Comparison of ENCODE assay signal across 12 cellular contexts in genomic region chr5:33794550-33795300, GRCh38.
DNase-seq lines count a peak whose midpoint lies in the region; ATAC-seq and TF ChIP-seq lines count a peak whose summit lies in the region.
"Had no signal": no experiment of that assay in that cellular context is flagged by ENCODE, and none has a peak within 500 bp of the region (broad histone marks: within the 10 kb centered on the region; RNA-seq: fewer than 3 reads in every experiment).

No MANE protein-coding gene starts in this region.

- CTCF ChIA-PET in IMR-90 (lab: Yijun Ruan, JAX), result interaction anchor here (1.5 kb wide), 1 partner anchor 26 kb away, joined by 3 read pairs; no protein-coding TSS in a partner anchor
- CTCF ChIA-PET in A673 (lab: Charles Lee), result no interaction called here

- peaks cover 7% of the 10 kb centered on the region for H3K9me1 ChIP-seq in IMR-90 (ENCODE audit: insufficient read depth, low read length)

- H3K14ac ChIP-seq in IMR-90 (replicated peaks; ENCODE audit: low read depth, low read length), result peak overlapping the region; percentile 55
- H3K14ac ChIP-seq in neuronal stem cell (ENCODE audit: low read length), result no peak overlapping the region

- H3K4ac ChIP-seq in IMR-90 (ENCODE audit: low read depth, low read length), result peak overlapping the region; percentile 67
- no peak overlapping the region for H3K4ac ChIP-seq in neuronal stem cell (ENCODE audit: low read length)

- peaks cover 16% of the 10 kb centered on the region for H3K4me1 Mint-ChIP-seq in chondrocyte (ENCODE audit: low read depth)
- H3K4me1 Mint-ChIP-seq: activated naive CD8-positive, alpha-beta T cell treated with anti-CD3 and anti-CD28 coated beads, Interleukin-2, amount 10 ng/mL, durations not matched to agents 7 days and 5 days had no signal

- H3K9me3 ChIP-seq in IMR-90 (ENCODE audit: control insufficient read depth, insufficient read depth, low read length) (no peaks in the 10 kb centered on the region), neuronal stem cell (replicated peaks in 1 of 2; ENCODE audit: control insufficient read depth in 2 of 2, insufficient read depth in 1 of 2, low read depth in 1 of 2, low read length in 2 of 2) (peaks cover 0 to 10% of the 10 kb centered on the region in 2 donors), colonic mucosa (no peaks in the 10 kb centered on the region), A673 (ENCODE audit: low read depth, low read length, poor library complexity, severe bottlenecking) (no peaks in the 10 kb centered on the region)
- H3K9me3 ChIP-seq: BLaER1, stomach had no signal

- H3K36me3 Mint-ChIP-seq in chondrocyte (ENCODE audit: low read depth), result peaks cover 1% of the 10 kb centered on the region
- H3K36me3 Mint-ChIP-seq: activated naive CD8-positive, alpha-beta T cell treated with anti-CD3 and anti-CD28 coated beads, Interleukin-2, amount 10 ng/mL, durations not matched to agents 7 days and 5 days had no signal

- WGBS in IMR-90 (ENCODE audit: extremely low coverage in 2 of 2, insufficient read length in 1 of 2), 2 experiments, result no CpG with 5 or more reads among the region's 10 CpGs
- no CpG with 5 or more reads among the region's 10 CpGs for WGBS in neuronal stem cell (ENCODE audit: extremely low coverage in 2 of 2, insufficient read length in 2 of 2, insufficient replicate concordance in 1 of 2), 2 donors

- no peak overlapping the region for H2AK9ac ChIP-seq in IMR-90 (replicated peaks; ENCODE audit: low read depth, low read length, poor library complexity)

- no peak overlapping the region for H3K4me3 Mint-ChIP-seq in chondrocyte (ENCODE audit: unreplicated experiment)
- H3K4me3 Mint-ChIP-seq: activated naive CD8-positive, alpha-beta T cell treated with anti-CD3 and anti-CD28 coated beads, Interleukin-2, amount 10 ng/mL, durations not matched to agents 7 days and 5 days had no signal

- no peak overlapping the region for H2AFZ ChIP-seq in IMR-90 (replicated peaks; ENCODE audit: low read length, poor library complexity)
- H2AFZ ChIP-seq in neuronal stem cell (ENCODE audit: low read length), result no peak overlapping the region

- H4K8ac ChIP-seq in IMR-90 (ENCODE audit: low read depth in 2 of 2, low read length in 2 of 2), result no peak overlapping the region
- H4K8ac ChIP-seq in neuronal stem cell (ENCODE audit: low read depth, low read length), result no peak overlapping the region

- peak overlapping the region; percentile 55 for H2BK20ac ChIP-seq in IMR-90 (ENCODE audit: low read depth, low read length)

- TF ChIP-seq POLR2A in IMR-90 (IDR thresholded peaks at IDR 0.05; ENCODE audit: low read depth, low read length), result no peak

- peaks cover 5% of the 10 kb centered on the region for H3K4me1 ChIP-seq in IMR-90 (ENCODE audit: control insufficient read depth, insufficient read depth, low read length)
- H3K4me1 ChIP-seq in neuronal stem cell (ENCODE audit: control insufficient read depth in 2 of 2, insufficient read depth in 1 of 2, low read depth in 1 of 2, low read length in 2 of 2), result peaks cover 4 to 16% of the 10 kb centered on the region in 2 donors
- no peaks in the 10 kb centered on the region for H3K4me1 ChIP-seq in colonic mucosa
- no peaks in the 10 kb centered on the region for H3K4me1 ChIP-seq in A673 (ENCODE audit: insufficient read depth, low read length, poor library complexity, severe bottlenecking)
- H3K4me1 ChIP-seq: BLaER1, stomach had no signal

- H3K9me3 Mint-ChIP-seq in chondrocyte (ENCODE audit: low read depth), result no peaks in the 10 kb centered on the region
- H3K9me3 Mint-ChIP-seq: activated naive CD8-positive, alpha-beta T cell treated with anti-CD3 and anti-CD28 coated beads, Interleukin-2, amount 10 ng/mL, durations not matched to agents 7 days and 5 days had no signal

- POLR2A ChIA-PET in IMR-90 (lab: Charles Lee; ENCODE audit: unreplicated experiment) (no interaction called here), A673 (lab: Charles Lee; ENCODE audit: low non-redundant PET) (no interaction called here)

- no peak overlapping the region for H3K18ac ChIP-seq in IMR-90 (ENCODE audit: low read depth, low read length)
- no peak overlapping the region for H3K18ac ChIP-seq in neuronal stem cell (ENCODE audit: low read length)

- TF ChIP-seq RAD21 in IMR-90 (IDR thresholded peaks at IDR 0.05; ENCODE audit: low read length), result no peak

- DNase-seq in AG20443 (ENCODE audit: low spot score) (peak; percentile 38), IMR-90 (peak; percentile 62), chondrocyte (ENCODE audit: low spot score) (no peak), neuronal stem cell (ENCODE audit: low spot score) (no peak), colonic mucosa (no peak), A673 (ENCODE audit: low spot score) (no peak), COLO829 (ENCODE audit: low spot score) (no peak), NOMO-1 treated with dmso at 0.1 percent for 144 hours (lab: John Stamatoyannopoulos, UW; ENCODE audit: unreplicated experiment) (no peak)
- DNase-seq: activated naive CD8-positive, alpha-beta T cell treated with anti-CD3 and anti-CD28 coated beads, Interleukin-2, amount 10 ng/mL, durations not matched to agents 7 days and 5 days; activated T-cell treated with anti-CD3 and anti-CD28 coated beads, Interleukin-2, amount 50 U/mL, for 1 hour; stomach had no signal

- peak overlapping the region; percentile 20 for H3K27ac Mint-ChIP-seq in chondrocyte (ENCODE audit: unreplicated experiment)
- H3K27ac Mint-ChIP-seq: activated naive CD8-positive, alpha-beta T cell treated with anti-CD3 and anti-CD28 coated beads, Interleukin-2, amount 10 ng/mL, durations not matched to agents 7 days and 5 days had no signal

- H4K91ac ChIP-seq in IMR-90 (ENCODE audit: insufficient read depth, low read depth, low read length) (no peak overlapping the region; the same call in 1 of the 2 replicates), neuronal stem cell (ENCODE audit: low read depth, low read length, poor library complexity) (no peak overlapping the region)

- no peak overlapping the region for H3K27ac ChIP-seq in IMR-90 (ENCODE audit: insufficient read depth, low read length)
- H3K27ac ChIP-seq in neuronal stem cell (replicated peaks; ENCODE audit: low read length), result peak overlapping the region; percentile 66
- H3K27ac ChIP-seq in colonic mucosa, result no peak overlapping the region
- no peak overlapping the region for H3K27ac ChIP-seq in A673 (ENCODE audit: low read depth, low read length, poor library complexity, severe bottlenecking)
- H3K27ac ChIP-seq: BLaER1 had no signal

- H3K4me3 ChIP-seq in IMR-90 (ENCODE audit: insufficient read depth, low read depth, low read length) (no peak overlapping the region), neuronal stem cell (ENCODE audit: low read length in 2 of 2) (no peak overlapping the region), colonic mucosa (no peak overlapping the region), A673 (ENCODE audit: low read depth, low read length, poor library complexity, severe bottlenecking) (no peak overlapping the region)
- H3K4me3 ChIP-seq: BLaER1, stomach had no signal

- H2BK120ac ChIP-seq in IMR-90 (ENCODE audit: low read depth, low read length), result peak overlapping the region; percentile 48; the same call in 1 of the 2 replicates
- no peak overlapping the region for H2BK120ac ChIP-seq in neuronal stem cell (ENCODE audit: low read depth, low read length)

- no TSS peak for BruUV-seq in IMR-90 (replicated peaks; lab: Mats Ljungman, UMichigan)
- BruUV-seq in A673 (replicated peaks; lab: Mats Ljungman, UMichigan), result no TSS peak

- H3K27me3 Mint-ChIP-seq in chondrocyte (ENCODE audit: low read depth), result no peaks in the 10 kb centered on the region

- no peak; the same call in 1 of the 2 replicates for ATAC-seq in IMR-90 (ENCODE audit: low read depth)

- H3K9ac ChIP-seq in IMR-90 (ENCODE audit: low read depth, low read length) (no peak overlapping the region), neuronal stem cell (ENCODE audit: low read depth, low read length, poor library complexity) (no peak overlapping the region), colonic mucosa (ENCODE audit: low read depth in 2 of 2, low read length in 2 of 2) (no peak overlapping the region)
- H3K9ac ChIP-seq: BLaER1 had no signal

- peaks cover 3% of the 10 kb centered on the region; the same call in 1 of the 2 replicates for H4K20me1 ChIP-seq in IMR-90 (ENCODE audit: insufficient read depth, low read length)
- H4K20me1 ChIP-seq: BLaER1 had no signal

- no peaks in the 10 kb centered on the region for H3K36me3 ChIP-seq in IMR-90 (ENCODE audit: control insufficient read depth, insufficient read depth, low read length)
- H3K36me3 ChIP-seq in neuronal stem cell (replicated peaks in 1 of 2; ENCODE audit: control insufficient read depth in 2 of 2, insufficient read depth in 2 of 2, low read length in 2 of 2), result no peaks in the 10 kb centered on the region
- no peaks in the 10 kb centered on the region for H3K36me3 ChIP-seq in colonic mucosa
- H3K36me3 ChIP-seq in A673 (ENCODE audit: insufficient read depth, low read length, poor library complexity, severe bottlenecking), result no peaks in the 10 kb centered on the region
- H3K36me3 ChIP-seq: BLaER1, stomach had no signal

- no peak overlapping the region for H2BK12ac ChIP-seq in neuronal stem cell (ENCODE audit: low read length)

- in situ Hi-C loops in IMR-90 (cut with MboI; ENCODE audit: low sequenced_read_pairs), result no loop called here

- H2BK5ac ChIP-seq in IMR-90 (ENCODE audit: low read depth, low read length, poor library complexity, severe bottlenecking) (no peak overlapping the region), neuronal stem cell (ENCODE audit: low read length) (no peak overlapping the region)

- intact Hi-C loops in IMR-90 (cut with micrococcal nuclease) (no loop called here), colonic mucosa (cut with DNase I) (no loop called here), A673 (cut with micrococcal nuclease; ENCODE audit: unreplicated experiment) (no loop called here)

- H2AK5ac ChIP-seq in IMR-90 (ENCODE audit: low read depth, low read length), result peak overlapping the region; percentile 13
- no peak overlapping the region for H2AK5ac ChIP-seq in neuronal stem cell (ENCODE audit: low read depth, low read length)

- H3K56ac ChIP-seq in IMR-90 (ENCODE audit: extremely low read depth, insufficient read depth, low read length), result no peak overlapping the region

- H3K23ac ChIP-seq in IMR-90 (ENCODE audit: low read depth, low read length), result no peak overlapping the region
- no peak overlapping the region for H3K23ac ChIP-seq in neuronal stem cell (ENCODE audit: low read depth, low read length, poor library complexity)

- dilution Hi-C loops in IMR-90 (cut with HindIII; ENCODE audit: low sequenced_read_pairs, unreplicated experiment), result no loop called here

- TF ChIP-seq CTCF in IMR-90 (conservative IDR thresholded peaks at IDR 0.05; ENCODE audit: low read depth, low read length) (no peak), chondrocyte (IDR thresholded peaks at IDR 0.05) (no peak), colonic mucosa (IDR thresholded peaks at IDR 0.05) (no peak), A673 (conservative IDR thresholded peaks at IDR 0.05; ENCODE audit: low read depth, low read length) (no peak)

- H3K27me3 ChIP-seq in IMR-90 (ENCODE audit: control insufficient read depth, insufficient read depth, low read length) (no peaks in the 10 kb centered on the region), neuronal stem cell (ENCODE audit: control insufficient read depth in 3 of 3, insufficient read depth in 3 of 3, low read depth in 1 of 3, low read length in 3 of 3) (no peaks in the 10 kb centered on the region), colonic mucosa (no peaks in the 10 kb centered on the region), A673 (replicated peaks; ENCODE audit: insufficient read depth, low read depth, low read length, poor library complexity) (no peaks in the 10 kb centered on the region)
- H3K27me3 ChIP-seq: BLaER1, stomach had no signal

- H2BK15ac ChIP-seq in IMR-90 (ENCODE audit: low read depth, low read length) (no peak overlapping the region), neuronal stem cell (ENCODE audit: low read length) (no peak overlapping the region)

- H3K79me1 ChIP-seq in IMR-90 (ENCODE audit: low read depth in 1 of 2, low read length in 2 of 2) (peaks cover 5 to 43% of the 10 kb centered on the region in 2 experiments), neuronal stem cell (ENCODE audit: low read depth, low read length) (no peaks in the 10 kb centered on the region)

- no peak overlapping the region; the same call in 1 of the 2 replicates for H4K5ac ChIP-seq in IMR-90 (ENCODE audit: low read depth, low read length)

- no peak overlapping the region for H3K4me2 ChIP-seq in IMR-90 (ENCODE audit: low read depth, low read length)
- no peak overlapping the region for H3K4me2 ChIP-seq in neuronal stem cell (ENCODE audit: insufficient read depth, low read length, poor library complexity, severe bottlenecking)
- H3K4me2 ChIP-seq: BLaER1 had no signal

Comparison
In these comparisons a context has a peak if more than half of its experiments do, and no peak if none do; other contexts are left out.
1. DNase-seq: peak in AG20443 (single experiment) and IMR-90 (single experiment); none in chondrocyte (single experiment), neuronal stem cell (single experiment), colonic mucosa (single experiment), A673 (single experiment), COLO829 (single experiment) and NOMO-1 treated with dmso at 0.1 percent for 144 hours (single experiment).